In genomic region chr1:36838866-36839265, GRCh38 we compare ENCODE assay signal across 22 cellular contexts.
"Had no signal": no experiment of that assay in that cellular context is flagged by ENCODE, and none has a peak within 500 bp of the region (broad histone marks: within the 10 kb centered on the region; RNA-seq: fewer than 3 reads in every experiment).

No MANE protein-coding gene starts in this region.

- H3K4me1 Mint-ChIP-seq: naive thymus-derived CD8-positive, alpha-beta T cell; stimulated activated memory B cell treated with anti-CD40 and anti-IgM and Interleukin-4, amounts not matched to agents 10 μg/mL and 1 μg/mL and 100 μg/mL, for 72 hours; stimulated activated naive CD8-positive, alpha-beta T cell treated with anti-CD3 and anti-CD28 coated beads, Interleukin-15, amount 100 ng/mL, for 72 hours had no signal

- H3K36me3 ChIP-seq: left lung, lower lobe of right lung, neural progenitor cell, pancreas, prostate gland, transverse colon, upper lobe of left lung, vagina had no signal

- DNase-seq: hippocampal formation; left colon; left lung; lower lobe of right lung; mammary epithelial cell; mesenchymal stem cell; naive thymus-derived CD8-positive, alpha-beta T cell; pancreas; retina; right cardiac atrium; stimulated activated CD4-positive, alpha-beta T cell treated with anti-CD3 and anti-CD28 coated beads, Interleukin-4, amount 100 ng/mL, for 24 hours; stimulated activated naive CD4-positive, alpha-beta T cell treated with Interleukin-2 at 50 U/mL for 16 hours; stimulated activated naive CD8-positive, alpha-beta T cell treated with anti-CD3 and anti-CD28 coated beads, Interleukin-15, amount 100 ng/mL, for 72 hours; substantia nigra; transverse colon; upper lobe of left lung had no signal

- H3K27me3 ChIP-seq: neural progenitor cell, pancreas, upper lobe of left lung, vagina had no signal

- H3K9me3 Mint-ChIP-seq: naive thymus-derived CD8-positive, alpha-beta T cell; nephron; neural progenitor cell; stimulated activated memory B cell treated with anti-CD40 and anti-IgM and Interleukin-4, amounts not matched to agents 10 μg/mL and 1 μg/mL and 100 μg/mL, for 72 hours; stimulated activated naive CD8-positive, alpha-beta T cell treated with anti-CD3 and anti-CD28 coated beads, Interleukin-15, amount 100 ng/mL, for 72 hours had no signal

- H3K4me1 ChIP-seq: left lung, lower lobe of right lung, pancreas, prostate gland, transverse colon, upper lobe of left lung, vagina had no signal

- H3K27ac ChIP-seq: left lung, lower lobe of right lung, neural progenitor cell, pancreas, prostate gland, skin epidermis, transverse colon, upper lobe of left lung, vagina had no signal

- H3K9me3 ChIP-seq: left lung, lower lobe of right lung, pancreas, prostate gland, transverse colon, upper lobe of left lung, vagina had no signal

- H3K27ac Mint-ChIP-seq: naive thymus-derived CD8-positive, alpha-beta T cell; nephron; neural progenitor cell; stimulated activated memory B cell treated with anti-CD40 and anti-IgM and Interleukin-4, amounts not matched to agents 10 μg/mL and 1 μg/mL and 100 μg/mL, for 72 hours; stimulated activated naive CD8-positive, alpha-beta T cell treated with anti-CD3 and anti-CD28 coated beads, Interleukin-15, amount 100 ng/mL, for 72 hours had no signal

- H3K4me3 Mint-ChIP-seq: nephron; neural progenitor cell; stimulated activated memory B cell treated with anti-CD40 and anti-IgM and Interleukin-4, amounts not matched to agents 10 μg/mL and 1 μg/mL and 100 μg/mL, for 72 hours; stimulated activated naive CD8-positive, alpha-beta T cell treated with anti-CD3 and anti-CD28 coated beads, Interleukin-15, amount 100 ng/mL, for 72 hours had no signal

- H3K4me3 ChIP-seq: left lung, lower lobe of right lung, neural progenitor cell, pancreas, prostate gland, skin epidermis, transverse colon, upper lobe of left lung, vagina had no signal

- H3K36me3 Mint-ChIP-seq: naive thymus-derived CD8-positive, alpha-beta T cell; neural progenitor cell; stimulated activated memory B cell treated with anti-CD40 and anti-IgM and Interleukin-4, amounts not matched to agents 10 μg/mL and 1 μg/mL and 100 μg/mL, for 72 hours had no signal
